ENCODE assay signal across 21 cellular contexts in genomic region chr5:144468542-144468941, GRCh38.
DNase-seq lines count a peak whose midpoint lies in the region; ATAC-seq, FAIRE-seq and TF ChIP-seq lines count a peak whose summit lies in the region.
"Had no signal": no experiment of that assay in that cellular context is flagged by ENCODE, and none has a peak within 500 bp of the region (broad histone marks: within the 10 kb centered on the region; RNA-seq: fewer than 3 reads in every experiment).

No MANE protein-coding gene starts in this region.

- no peaks in the 10 kb centered on the region for H3K36me3 Mint-ChIP-seq in astrocyte (ENCODE audit: low read depth, unreplicated experiment)

- no peaks in the 10 kb centered on the region for H3K79me2 ChIP-seq in astrocyte (ENCODE audit: insufficient read depth, low read length)

- H3K27ac Mint-ChIP-seq in astrocyte (ENCODE audit: unreplicated experiment): peak overlapping the region; percentile 99

- H3K4me1 ChIP-seq in astrocyte (ENCODE audit: insufficient read depth, low read length): peaks cover 8% of the 10 kb centered on the region
- H3K4me1 ChIP-seq: A549, gastroesophageal sphincter, SJSA1, stomach, upper lobe of left lung had no signal

- peak overlapping the region; percentile 35 for H3K4me2 ChIP-seq in astrocyte (ENCODE audit: low read length)
- H3K4me2 ChIP-seq: A549 had no signal

- H3K27ac ChIP-seq in astrocyte (ENCODE audit: low read depth, low read length): peak overlapping the region; percentile 67
- H3K27ac ChIP-seq: A549, C4-2B, gastroesophageal sphincter, SJSA1, stomach, upper lobe of left lung had no signal

- no peak for TF ChIP-seq CTCF in astrocyte (IDR thresholded peaks at IDR 0.05; ENCODE audit: insufficient read depth, low read depth, low read length)

- DNase-seq in NCI-H2171 treated with DMSO at 0.1 percent for 48 hours (lab: John Stamatoyannopoulos, UW) (peak; percentile 3), NCI-H2171 (lab: John Stamatoyannopoulos, UW) (no peak), NCI-H2227 (lab: John Stamatoyannopoulos, UW; ENCODE audit: unreplicated experiment) (peak; percentile 15), astrocyte (ENCODE audit: low read depth) (peak; percentile 30), putamen (ENCODE audit: low spot score) (peak; percentile 15), T-helper 1 cell (no peak), H54 (ENCODE audit: insufficient read length, low spot score) (no peak)
- DNase-seq: activated CD4-positive, alpha-beta T cell treated with anti-CD3 and anti-CD28 coated beads for 1 hour; activated effector memory CD4-positive, alpha-beta T cell treated with anti-CD3 and anti-CD28 coated beads, Interleukin-2, amount 50 U/mL, for 16 hours; cerebellar nuclear complex; effector CD4-positive, alpha-beta T cell; NCI-H226; stimulated activated CD4-positive, alpha-beta T cell treated with anti-CD3 and anti-CD28 coated beads, Interleukin-2, amount 100 ng/mL, for 48 hours; stomach; upper lobe of left lung had no signal

- no peak for TF ChIP-seq POLR2A in H54 (IDR thresholded peaks at IDR 0.05; ENCODE audit: low read depth, low read length)

- H3K4me1 Mint-ChIP-seq in astrocyte (ENCODE audit: low read depth, unreplicated experiment): peaks cover 27% of the 10 kb centered on the region

- no peaks in the 10 kb centered on the region for H3K27me3 ChIP-seq in astrocyte (ENCODE audit: insufficient read depth, low read length)
- H3K27me3 ChIP-seq: gastroesophageal sphincter, SJSA1, stomach, upper lobe of left lung had no signal

- no peak for FAIRE-seq in astrocyte (lab: Jason Lieb, UNC)
- no peak for FAIRE-seq in H54 (lab: Jason Lieb, UNC)
- FAIRE-seq: A549 had no signal

- no peaks in the 10 kb centered on the region for H3K9me3 ChIP-seq in astrocyte (ENCODE audit: insufficient read depth, low read depth, low read length)
- H3K9me3 ChIP-seq: A549, gastroesophageal sphincter, mucosa of descending colon, SJSA1, stomach, upper lobe of left lung had no signal

- H3K4me3 Mint-ChIP-seq in astrocyte (ENCODE audit: unreplicated experiment): no peak overlapping the region

- no peaks in the 10 kb centered on the region for H3K27me3 Mint-ChIP-seq in astrocyte (ENCODE audit: low read depth, unreplicated experiment)

- H3K4me3 ChIP-seq in astrocyte (ENCODE audit: insufficient read depth, low read depth, low read length): no peak overlapping the region
- H3K4me3 ChIP-seq: A549, gastroesophageal sphincter, mucosa of descending colon, SJSA1, stomach, upper lobe of left lung had no signal

- peak overlapping the region; percentile 45 for H3K9ac ChIP-seq in astrocyte (ENCODE audit: low read length)

- H3K9me3 Mint-ChIP-seq in astrocyte (ENCODE audit: unreplicated experiment): no peaks in the 10 kb centered on the region

- no peak overlapping the region for H2AFZ ChIP-seq in astrocyte (ENCODE audit: low read depth, low read length)

- ATAC-seq in HG02938 (IDR thresholded peaks at IDR 0.05; ENCODE audit: unreplicated experiment): no peak
- ATAC-seq: gastroesophageal sphincter had no signal

- no peaks in the 10 kb centered on the region for H3K36me3 ChIP-seq in astrocyte (ENCODE audit: insufficient read depth, low read length)
- H3K36me3 ChIP-seq: gastroesophageal sphincter, SJSA1, stomach, upper lobe of left lung had no signal

- no peaks in the 10 kb centered on the region for H4K20me1 ChIP-seq in astrocyte (ENCODE audit: insufficient read depth, low read length)

Comparison
In these comparisons a context has a peak if more than half of its experiments do, and no peak if none do; other contexts are left out.
1. DNase-seq: peak in NCI-H2171 treated with DMSO at 0.1 percent for 48 hours (single experiment), NCI-H2227 (single experiment), astrocyte (single experiment) and putamen (single experiment); none in NCI-H2171 (single experiment), T-helper 1 cell (0 of 5) and H54 (single experiment).